ENCODE assay signal across 8 cellular contexts in the genomic region with DNA sequence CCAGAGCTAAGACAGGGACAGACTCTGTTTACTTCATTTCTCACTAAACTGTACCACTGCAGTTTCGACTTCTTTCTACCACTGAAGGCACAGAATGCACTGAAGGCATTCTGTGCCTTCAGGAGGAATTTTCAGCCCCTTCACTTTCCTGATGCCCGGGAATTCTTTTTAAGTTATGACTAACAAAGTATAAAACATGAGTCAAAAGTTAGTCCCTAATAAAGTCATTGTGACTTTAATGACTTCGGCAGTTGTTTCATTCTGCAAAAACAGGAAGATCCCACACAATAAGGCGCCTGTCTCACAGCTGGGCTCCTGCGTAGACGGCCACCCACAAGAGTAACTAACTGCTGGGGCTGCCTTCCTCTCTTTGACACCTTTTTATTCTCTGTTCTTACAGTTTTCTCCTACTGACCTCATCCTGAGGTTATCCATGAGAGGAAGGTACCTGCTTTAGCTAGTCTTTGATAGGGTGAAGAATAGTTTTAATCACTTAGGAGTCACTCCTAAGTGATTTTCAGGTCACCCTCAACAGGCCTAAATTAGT.
DNase-seq lines count a peak whose midpoint lies in the region; ATAC-seq and TF ChIP-seq lines count a peak whose summit lies in the region.

No MANE protein-coding gene starts in this region.

- no peaks in the 10 kb centered on the region for H3K9me3 ChIP-seq in mesodermal cell (ENCODE audit: control insufficient read depth, low read length)
- H3K9me3 ChIP-seq in vagina = no peaks in the 10 kb centered on the region

- TF ChIP-seq CTCF in astrocyte of the spinal cord (IDR thresholded peaks at IDR 0.05; ENCODE audit: low read depth, low read length) (no peak), vagina (IDR thresholded peaks at IDR 0.05) (no peak), nephron progenitor cell (IDR thresholded peaks at IDR 0.05) (no peak)

- intact Hi-C loops in vagina (cut with DNase I) = no loop called here

- H3K27me3 ChIP-seq in vagina = no peaks in the 10 kb centered on the region

- no peaks in the 10 kb centered on the region for H3K9me3 Mint-ChIP-seq in nephron progenitor cell

- no peak overlapping the region for H3K27ac Mint-ChIP-seq in nephron progenitor cell

- H3K36me3 Mint-ChIP-seq in nephron progenitor cell (ENCODE audit: low read depth) = no peaks in the 10 kb centered on the region

- H3K4me3 Mint-ChIP-seq in nephron progenitor cell = no peak overlapping the region

- H3K27ac ChIP-seq in mesodermal cell (ENCODE audit: low read depth, low read length, severe bottlenecking) (peak overlapping the region; percentile 78), vagina (peak overlapping the region; percentile 61)

- peak; percentile 34 for ATAC-seq in GM18520 (IDR thresholded peaks at IDR 0.05; ENCODE audit: unreplicated experiment)
- ATAC-seq in HG02678 (IDR thresholded peaks at IDR 0.05; ENCODE audit: unreplicated experiment) = peak; percentile 67

- no peak for TF ChIP-seq POLR2A in vagina (IDR thresholded peaks at IDR 0.05)

- in situ Hi-C loops in astrocyte of the spinal cord (cut with HindIII; ENCODE audit: low sequenced_read_pairs) = no loop called here

- H3K4me3 ChIP-seq in astrocyte of the spinal cord (ENCODE audit: low read depth, low read length) (no peak overlapping the region), mesodermal cell (ENCODE audit: extremely low read depth, insufficient read depth, low read length, poor library complexity, severe bottlenecking) (no peak overlapping the region), vagina (no peak overlapping the region)

- peaks cover 50% of the 10 kb centered on the region for H3K4me1 Mint-ChIP-seq in nephron progenitor cell

- peaks cover 4% of the 10 kb centered on the region for H3K36me3 ChIP-seq in mesodermal cell (ENCODE audit: control insufficient read depth, insufficient read depth, low read length)
- H3K36me3 ChIP-seq in vagina = no peaks in the 10 kb centered on the region

- peaks cover 49% of the 10 kb centered on the region for H3K4me1 ChIP-seq in mesodermal cell (ENCODE audit: control insufficient read depth, insufficient read depth, low read length, poor library complexity, severe bottlenecking)
- peaks cover 63% of the 10 kb centered on the region for H3K4me1 ChIP-seq in vagina

- H3K27me3 Mint-ChIP-seq in nephron progenitor cell (ENCODE audit: low read depth, poor library complexity) = no peaks in the 10 kb centered on the region

- DNase-seq in NOMO-1 treated with dmso at 0.1 percent for 144 hours (lab: John Stamatoyannopoulos, UW; ENCODE audit: unreplicated experiment) = peak; percentile 43
- DNase-seq in astrocyte of the spinal cord (ENCODE audit: low read depth, low spot score) = peak; percentile 55
- DNase-seq in vagina (ENCODE audit: extremely low spot score in 2 of 2) = no peak
- no peak for DNase-seq in nephron progenitor cell
- DNase-seq in NCI-H69 (lab: John Stamatoyannopoulos, UW) = no peak

- WGBS in mesodermal cell (ENCODE audit: insufficient coverage in 2 of 2), 2 experiments = 8 to 18% methylated on average over 4 of the region's 6 CpGs

Comparison
In these comparisons a context has a peak if more than half of its experiments do, and no peak if none do; other contexts are left out.
1. DNase-seq: peak in NOMO-1 treated with dmso at 0.1 percent for 144 hours (single experiment) and astrocyte of the spinal cord (single experiment); none in vagina (0 of 2), nephron progenitor cell (single experiment) and NCI-H69 (single experiment).